13 cellular contexts compared by ENCODE assay signal in the genomic region with DNA sequence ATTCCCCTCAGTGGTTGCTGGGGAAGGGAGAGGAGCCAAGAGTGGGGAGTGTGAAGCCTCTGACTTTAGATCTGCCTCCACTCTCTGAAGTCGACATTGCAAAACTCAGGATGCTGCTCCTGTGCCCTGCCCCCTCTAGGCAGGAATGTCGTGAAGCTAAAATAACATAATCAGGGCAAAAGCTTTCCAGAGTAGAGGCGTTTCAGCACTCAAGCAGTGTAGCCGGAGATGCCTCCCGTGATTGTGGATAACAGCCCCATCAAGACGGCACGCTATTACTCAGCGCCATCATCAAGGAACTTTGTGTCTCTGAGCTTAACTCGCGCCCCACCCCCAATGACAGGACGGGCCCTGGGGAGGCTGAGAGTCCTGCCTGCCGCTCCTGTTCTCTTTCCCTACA.
A peak's percentile ranks its signal among the peaks of the same experiment; 100 is the strongest.
DNase-seq lines count a peak whose midpoint lies in the region; ATAC-seq, FAIRE-seq and TF ChIP-seq lines count a peak whose summit lies in the region.
"Had no signal": no experiment of that assay in that cellular context is flagged by ENCODE, and none has a peak within 500 bp of the region (broad histone marks: within the 10 kb centered on the region; RNA-seq: fewer than 3 reads in every experiment).

No MANE protein-coding gene starts in this region.

- no peak overlapping the region for H3K4me3 Mint-ChIP-seq in GM23338
- H3K4me3 Mint-ChIP-seq: activated CD4-positive, alpha-beta memory T cell treated with anti-CD3 and anti-CD28 coated beads, Interleukin-2, amount 10 ng/mL, durations not matched to agents 7 days and 5 days; activated naive CD8-positive, alpha-beta T cell treated with anti-CD3 and anti-CD28 coated beads for 36 hours had no signal

- no peak for TF ChIP-seq RAD21 in A549 (conservative IDR thresholded peaks at IDR 0.05 in 1 of 2, IDR thresholded peaks at IDR 0.05 in 1 of 2)

- no peaks in the 10 kb centered on the region for H3K36me3 Mint-ChIP-seq in GM23338 (ENCODE audit: low read depth)
- H3K36me3 Mint-ChIP-seq: activated naive CD8-positive, alpha-beta T cell treated with anti-CD3 and anti-CD28 coated beads for 36 hours had no signal

- H3K4me1 ChIP-seq in A549 (no peaks in the 10 kb centered on the region), GM23338 (ENCODE audit: insufficient read depth) (peaks cover 6% of the 10 kb centered on the region)
- H3K4me1 ChIP-seq: vagina had no signal

- H3K36me3 ChIP-seq in GM23338 (ENCODE audit: insufficient read depth): no peaks in the 10 kb centered on the region
- H3K36me3 ChIP-seq: vagina had no signal

- H3K79me2 ChIP-seq in GM23338 (replicated peaks; ENCODE audit: insufficient read depth): no peaks in the 10 kb centered on the region

- no peaks in the 10 kb centered on the region for H3K9me3 Mint-ChIP-seq in GM23338
- H3K9me3 Mint-ChIP-seq: activated CD4-positive, alpha-beta memory T cell treated with anti-CD3 and anti-CD28 coated beads, Interleukin-2, amount 10 ng/mL, durations not matched to agents 7 days and 5 days; activated naive CD8-positive, alpha-beta T cell treated with anti-CD3 and anti-CD28 coated beads for 36 hours had no signal

- TF ChIP-seq CTCF in A549 (IDR thresholded peaks at IDR 0.05): no peak
- TF ChIP-seq CTCF in GM23338 (conservative IDR thresholded peaks at IDR 0.05; ENCODE audit: low read depth in 2 of 2): peak; percentile 65 to 74

- DNase-seq in A549 (ENCODE audit: low read depth in 1 of 2, low spot score in 1 of 2) (peak in 1 of 2 experiments; percentile 7), GM23338 (ENCODE audit: low spot score) (peak; percentile 89), astrocyte of the hippocampus (ENCODE audit: low read depth, low spot score) (peak; percentile 31), iPS DF 19.7 (ENCODE audit: low read depth, low spot score) (peak; percentile 50), NCI-H2196 treated with DMSO at 0.1 percent for 48 hours (lab: John Stamatoyannopoulos, UW; ENCODE audit: unreplicated experiment) (no peak), Kasumi-1 (lab: John Stamatoyannopoulos, UW) (no peak)
- DNase-seq: activated CD4-positive, alpha-beta memory T cell treated with anti-CD3 and anti-CD28 coated beads, Interleukin-2, amount 10 ng/mL, durations not matched to agents 7 days and 5 days; activated naive CD8-positive, alpha-beta T cell treated with anti-CD3 and anti-CD28 coated beads for 36 hours; Karpas-422; NCI-H510A had no signal

- 17% methylated on average over 11 of the region's 12 CpGs for WGBS in A549 (ENCODE audit: missing lambda C conversion rate)

- no peak for FAIRE-seq in A549 (lab: Jason Lieb, UNC)

- ATAC-seq in A549: peak; percentile 49 to 69; a peak in 4 of 6 replicates
- ATAC-seq in GM23338: peak; percentile 84
- ATAC-seq in HG02642 (IDR thresholded peaks at IDR 0.05; ENCODE audit: poor library complexity, unreplicated experiment): no peak
- ATAC-seq in HG02798 (IDR thresholded peaks at IDR 0.05; ENCODE audit: poor library complexity, unreplicated experiment): no peak

- peaks cover 9% of the 10 kb centered on the region for H3K27me3 Mint-ChIP-seq in GM23338 (ENCODE audit: insufficient read depth, low read depth, poor library complexity)

- no peaks in the 10 kb centered on the region for H3K27me3 ChIP-seq in GM23338 (ENCODE audit: insufficient read depth)
- H3K27me3 ChIP-seq: vagina had no signal

- TF ChIP-seq EP300 in A549 (IDR thresholded peaks at IDR 0.05): no peak

- H3F3A ChIP-seq in GM23338 (replicated peaks; ENCODE audit: low read depth): peaks cover 2% of the 10 kb centered on the region; the same call in 1 of the 2 replicates

- H3K9me2 ChIP-seq in GM23338 (ENCODE audit: insufficient read depth): no peaks in the 10 kb centered on the region

- no peaks in the 10 kb centered on the region for H4K20me1 ChIP-seq in GM23338 (replicated peaks; ENCODE audit: insufficient read depth)

- no peak for TF ChIP-seq POLR2A in A549 (IDR thresholded peaks at IDR 0.05; ENCODE audit: low read length)

- H3K4me3 ChIP-seq in A549: no peak overlapping the region
- H3K4me3 ChIP-seq in GM23338: peak overlapping the region; percentile 14; the same call in 1 of the 2 replicates
- H3K4me3 ChIP-seq: vagina had no signal

- no peak overlapping the region for H3K27ac Mint-ChIP-seq in GM23338
- H3K27ac Mint-ChIP-seq: activated CD4-positive, alpha-beta memory T cell treated with anti-CD3 and anti-CD28 coated beads, Interleukin-2, amount 10 ng/mL, durations not matched to agents 7 days and 5 days; activated naive CD8-positive, alpha-beta T cell treated with anti-CD3 and anti-CD28 coated beads for 36 hours had no signal

- H3K27ac ChIP-seq in A549: no peak overlapping the region
- peak overlapping the region; percentile 39; the same call in 1 of the 2 replicates for H3K27ac ChIP-seq in GM23338 (ENCODE audit: low read depth)
- H3K27ac ChIP-seq: vagina had no signal

- POLR2A ChIA-PET in A549 (lab: Yijun Ruan, JAX): no interaction called here

- peak overlapping the region; percentile 85 for H2AFZ ChIP-seq in GM23338

- peaks cover 20% of the 10 kb centered on the region for H3K4me1 Mint-ChIP-seq in GM23338
- H3K4me1 Mint-ChIP-seq: activated CD4-positive, alpha-beta memory T cell treated with anti-CD3 and anti-CD28 coated beads, Interleukin-2, amount 10 ng/mL, durations not matched to agents 7 days and 5 days; activated naive CD8-positive, alpha-beta T cell treated with anti-CD3 and anti-CD28 coated beads for 36 hours had no signal

- H3K4me2 ChIP-seq in A549: peak overlapping the region; percentile 28; the same call in 1 of the 3 replicates
- peak overlapping the region; percentile 70; the same call in 1 of the 2 replicates for H3K4me2 ChIP-seq in GM23338

- H3K9me3 ChIP-seq in A549: no peaks in the 10 kb centered on the region
- H3K9me3 ChIP-seq: vagina had no signal

- CTCF ChIA-PET in A549 (lab: Yijun Ruan, JAX): no interaction called here

TF ChIP-seq in A549, 52 proteins besides CTCF, POLR2A, EP300 and RAD21 (continues in another document):
- TF ChIP-seq GATA3 (IDR thresholded peaks at IDR 0.05; ENCODE audit: borderline replicate concordance): no peak
- no peak for TF ChIP-seq CEBPB (IDR thresholded peaks at IDR 0.05)
- TF ChIP-seq NR3C1 (IDR thresholded peaks at IDR 0.05): no peak
- TF ChIP-seq EHF (CRISPR knock-in tag; IDR thresholded peaks at IDR 0.05): no peak
- TF ChIP-seq CBX2 (IDR thresholded peaks at IDR 0.05; ENCODE audit: borderline replicate concordance, low read depth): no peak
- TF ChIP-seq RFX5 (IDR thresholded peaks at IDR 0.05): no peak
- TF ChIP-seq, protein P1, sequence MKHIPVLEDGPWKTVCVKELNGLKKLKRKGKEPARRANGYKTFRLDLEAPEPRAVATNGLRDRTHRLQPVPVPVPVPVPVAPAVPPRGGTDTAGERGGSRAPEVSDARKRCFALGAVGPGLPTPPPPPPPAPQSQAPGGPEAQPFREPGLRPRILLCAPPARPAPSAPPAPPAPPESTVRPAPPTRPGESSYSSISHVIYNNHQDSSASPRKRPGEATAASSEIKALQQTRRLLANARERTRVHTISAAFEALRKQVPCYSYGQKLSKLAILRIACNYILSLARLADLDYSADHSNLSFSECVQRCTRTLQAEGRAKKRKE (CRISPR knock-in tag; IDR thresholded peaks at IDR 0.05; ENCODE audit: low read depth): no peak
- no peak for TF ChIP-seq TP53 (CRISPR knock-in tag; IDR thresholded peaks at IDR 0.05)
- TF ChIP-seq, protein P2, sequence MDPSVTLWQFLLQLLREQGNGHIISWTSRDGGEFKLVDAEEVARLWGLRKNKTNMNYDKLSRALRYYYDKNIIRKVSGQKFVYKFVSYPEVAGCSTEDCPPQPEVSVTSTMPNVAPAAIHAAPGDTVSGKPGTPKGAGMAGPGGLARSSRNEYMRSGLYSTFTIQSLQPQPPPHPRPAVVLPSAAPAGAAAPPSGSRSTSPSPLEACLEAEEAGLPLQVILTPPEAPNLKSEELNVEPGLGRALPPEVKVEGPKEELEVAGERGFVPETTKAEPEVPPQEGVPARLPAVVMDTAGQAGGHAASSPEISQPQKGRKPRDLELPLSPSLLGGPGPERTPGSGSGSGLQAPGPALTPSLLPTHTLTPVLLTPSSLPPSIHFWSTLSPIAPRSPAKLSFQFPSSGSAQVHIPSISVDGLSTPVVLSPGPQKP (IDR thresholded peaks at IDR 0.05; ENCODE audit: low read depth, low read length): no peak
- TF ChIP-seq KDM1A (IDR thresholded peaks at IDR 0.05; ENCODE audit: low read depth): no peak
- no peak for TF ChIP-seq JUNB (IDR thresholded peaks at IDR 0.05)
- no peak for TF ChIP-seq TFCP2L1 (CRISPR knock-in tag; IDR thresholded peaks at IDR 0.05)

TF ChIP-seq in GM23338, 12 proteins besides CTCF, POLR2A, EP300 and RAD21:
- 0 out of 2 replicates have a peak, but pooled peaks have one; percentile 26 for TF ChIP-seq POLR2AphosphoS5 (IDR thresholded peaks at IDR 0.05; ENCODE audit: low read depth)
- no peak for TF ChIP-seq NANOG (IDR thresholded peaks at IDR 0.05; ENCODE audit: borderline replicate concordance)
TF ChIP-seq in GM23338: peak in this region for 1.

Comparison
In these comparisons a context has a peak if more than half of its experiments do, and no peak if none do; other contexts are left out.
1. ATAC-seq: peak in A549 (2 of 2) and GM23338 (single experiment); none in HG02642 (single experiment) and HG02798 (single experiment).
2. DNase-seq: peak in GM23338 (single experiment), astrocyte of the hippocampus (single experiment) and iPS DF 19.7 (single experiment); none in NCI-H2196 treated with DMSO at 0.1 percent for 48 hours (single experiment) and Kasumi-1 (0 of 2).